Comparison of ENCODE assay signal across 11 cellular contexts in genomic region chr4:153448003-153448731, GRCh38. TPM values are rescaled to one million over a fixed set of nuclear protein-coding genes. Genes with fewer than 3 reads are reported as not detected.
DNase-seq lines count a peak whose midpoint lies in the region; ATAC-seq and TF ChIP-seq lines count a peak whose summit lies in the region.
"Had no signal": no experiment of that assay in that cellular context is flagged by ENCODE, and none has a peak within 500 bp of the region (broad histone marks: within the 10 kb centered on the region; RNA-seq: fewer than 3 reads in every experiment).

No MANE protein-coding gene starts in this region.

- peak; percentile 41 for DNase-seq in NCI-H1105 treated with DMSO at 0.1 percent for 48 hours (lab: John Stamatoyannopoulos, UW)
- DNase-seq in astrocyte of the spinal cord (ENCODE audit: low read depth, low spot score): peak; percentile 36
- DNase-seq in naive thymus-derived CD8-positive, alpha-beta T cell: no peak
- no peak for DNase-seq in activated CD4-positive, alpha-beta T cell treated with anti-CD3 and anti-CD28 coated beads for 48 hours
- DNase-seq in activated naive CD4-positive, alpha-beta T cell treated with anti-CD3 and anti-CD28 coated beads, Interleukin-2, amount 10 ng/mL, durations not matched to agents 7 days and 5 days: no peak
- no peak for DNase-seq in MG63
- DNase-seq in RWPE1 (ENCODE audit: low spot score): no peak
- DNase-seq: RPMI8226 had no signal

- H3K9me3 ChIP-seq in BLaER1: no peaks in the 10 kb centered on the region
- no peaks in the 10 kb centered on the region for H3K9me3 ChIP-seq in MG63

- H3K4me3 ChIP-seq in BLaER1 (no peak overlapping the region), astrocyte of the spinal cord (ENCODE audit: low read depth, low read length) (no peak overlapping the region), MG63 (no peak overlapping the region)

- CTCF ChIA-PET in activated naive CD4-positive, alpha-beta T cell treated with anti-CD3 and anti-CD28 coated beads, Interleukin-2, amount 10 ng/mL, durations not matched to agents 7 days and 5 days (lab: Charles Lee): interaction anchor here (0.6 to 2.2 kb wide), 5 partner anchors 15 to 101 kb away, joined by 3 to 6 read pairs (median 3); no protein-coding TSS in a partner anchor
- CTCF ChIA-PET in RWPE1 (lab: Yijun Ruan, JAX): interaction anchor here (1.5 kb wide), 1 partner anchor 15 kb away, joined by 5 read pairs; no protein-coding TSS in a partner anchor

- peak overlapping the region in 6 of 10 donors; percentile 13 to 85 (median 48) for H3K27ac Mint-ChIP-seq in naive thymus-derived CD8-positive, alpha-beta T cell
- no peak overlapping the region for H3K27ac Mint-ChIP-seq in activated naive CD4-positive, alpha-beta T cell treated with anti-CD3 and anti-CD28 coated beads, Interleukin-2, amount 10 ng/mL, durations not matched to agents 7 days and 5 days

- no peak overlapping the region for H3K9ac ChIP-seq in BLaER1
- H3K9ac ChIP-seq: KMS-11 had no signal

- POLR2A ChIA-PET in naive thymus-derived CD8-positive, alpha-beta T cell (lab: Charles Lee): interaction anchor here (0.6 kb wide), 1 partner anchor 10 kb away, joined by 5 read pairs; no protein-coding TSS in a partner anchor
- POLR2A ChIA-PET in RWPE1 (lab: Yijun Ruan, JAX; ENCODE audit: low non-redundant PET): no interaction called here

- H3K27me3 Mint-ChIP-seq in naive thymus-derived CD8-positive, alpha-beta T cell: no peaks in the 10 kb centered on the region
- H3K27me3 Mint-ChIP-seq in activated naive CD4-positive, alpha-beta T cell treated with anti-CD3 and anti-CD28 coated beads, Interleukin-2, amount 10 ng/mL, durations not matched to agents 7 days and 5 days: no peaks in the 10 kb centered on the region
- H3K27me3 Mint-ChIP-seq: central memory CD8-positive, alpha-beta T cell had no signal

- no peak overlapping the region for H3K4me3 Mint-ChIP-seq in naive thymus-derived CD8-positive, alpha-beta T cell
- no peak overlapping the region for H3K4me3 Mint-ChIP-seq in activated naive CD4-positive, alpha-beta T cell treated with anti-CD3 and anti-CD28 coated beads, Interleukin-2, amount 10 ng/mL, durations not matched to agents 7 days and 5 days
- H3K4me3 Mint-ChIP-seq: central memory CD8-positive, alpha-beta T cell had no signal

- no peaks in the 10 kb centered on the region for H3K36me3 Mint-ChIP-seq in naive thymus-derived CD8-positive, alpha-beta T cell
- H3K36me3 Mint-ChIP-seq in activated naive CD4-positive, alpha-beta T cell treated with anti-CD3 and anti-CD28 coated beads, Interleukin-2, amount 10 ng/mL, durations not matched to agents 7 days and 5 days: no peaks in the 10 kb centered on the region

- in situ Hi-C loops in astrocyte of the spinal cord (cut with HindIII; ENCODE audit: low sequenced_read_pairs): no loop called here

- H3K4me1 ChIP-seq in BLaER1: peaks cover 42% of the 10 kb centered on the region

- H3K4me1 Mint-ChIP-seq in naive thymus-derived CD8-positive, alpha-beta T cell: peaks cover 12 to 36% (median 27%) of the 10 kb centered on the region in 4 donors
- H3K4me1 Mint-ChIP-seq in activated naive CD4-positive, alpha-beta T cell treated with anti-CD3 and anti-CD28 coated beads, Interleukin-2, amount 10 ng/mL, durations not matched to agents 7 days and 5 days: peaks cover 35% of the 10 kb centered on the region

- H3K27me3 ChIP-seq in BLaER1 (no peaks in the 10 kb centered on the region), MG63 (no peaks in the 10 kb centered on the region)

- TF ChIP-seq CTCF in astrocyte of the spinal cord (IDR thresholded peaks at IDR 0.05; ENCODE audit: low read depth, low read length) (no peak), RWPE1 (conservative IDR thresholded peaks at IDR 0.05; ENCODE audit: low read depth) (no peak)

- H3K36me3 ChIP-seq in BLaER1: no peaks in the 10 kb centered on the region
- no peaks in the 10 kb centered on the region for H3K36me3 ChIP-seq in MG63

- peak overlapping the region; percentile 47 for H3K4me2 ChIP-seq in BLaER1
- H3K4me2 ChIP-seq: KMS-11 had no signal

- no peak for ATAC-seq in naive thymus-derived CD8-positive, alpha-beta T cell

- H3K27ac ChIP-seq in BLaER1 (no peak overlapping the region), RWPE1 (no peak overlapping the region)
- H3K27ac ChIP-seq: KMS-11 had no signal

- no peaks in the 10 kb centered on the region for H3K9me3 Mint-ChIP-seq in naive thymus-derived CD8-positive, alpha-beta T cell
- no peaks in the 10 kb centered on the region for H3K9me3 Mint-ChIP-seq in activated naive CD4-positive, alpha-beta T cell treated with anti-CD3 and anti-CD28 coated beads, Interleukin-2, amount 10 ng/mL, durations not matched to agents 7 days and 5 days
- H3K9me3 Mint-ChIP-seq: central memory CD8-positive, alpha-beta T cell had no signal

- H4K20me1 ChIP-seq in BLaER1: no peaks in the 10 kb centered on the region

RNA-seq across cellular contexts. Expression of gene TMEM131L, which starts 18.0 kb away (rescaled TPM):
- total RNA-seq in naive thymus-derived CD8-positive, alpha-beta T cell: 10 to 100 TPM; 72.2 to 72.6 TPM
- polyA plus RNA-seq in naive thymus-derived CD8-positive, alpha-beta T cell: 10 to 100 TPM; 13.8 to 32.9 (median 26.7) TPM
- total RNA-seq in MG63 (2014; rRNA removed; shearing (Covaris generic); ENCODE audit: low replicate concordance): 5.5 and 13.9 TPM in 2 replicates

Comparison
In these comparisons a context has a peak if more than half of its experiments do, and no peak if none do; other contexts are left out.
1. DNase-seq: peak in NCI-H1105 treated with DMSO at 0.1 percent for 48 hours (single experiment) and astrocyte of the spinal cord (single experiment); none in naive thymus-derived CD8-positive, alpha-beta T cell (0 of 10), activated CD4-positive, alpha-beta T cell treated with anti-CD3 and anti-CD28 coated beads for 48 hours (single experiment), activated naive CD4-positive, alpha-beta T cell treated with anti-CD3 and anti-CD28 coated beads, Interleukin-2, amount 10 ng/mL, durations not matched to agents 7 days and 5 days (single experiment), MG63 (single experiment) and RWPE1 (single experiment).